ENCODE assay signal across 8 cellular contexts in genomic region chr19:52993342-52994178, GRCh38. TPM values are rescaled to one million over a fixed set of nuclear protein-coding genes. Genes with fewer than 3 reads are reported as not detected.
DNase-seq lines count a peak whose midpoint lies in the region; ATAC-seq and TF ChIP-seq lines count a peak whose summit lies in the region.

No MANE protein-coding gene starts in this region.

- BruUV-seq in PC-3 (replicated peaks; lab: Mats Ljungman, UMichigan): no TSS peak

- no peak for TF ChIP-seq CTCF in GM12875 (IDR thresholded peaks at IDR 0.05; ENCODE audit: borderline replicate concordance, insufficient read depth, low read depth, low read length)
- TF ChIP-seq CTCF in PC-3 (conservative IDR thresholded peaks at IDR 0.05; ENCODE audit: low read depth, low read length): no peak; the same call in 1 of the 2 replicates

- intact Hi-C loops in PC-3 (cut with micrococcal nuclease): loop anchor here (1.0 to 5.0 kb wide), 3 partner anchors 31 to 110 kb away; partner anchors contain the start of genes ZNF160 and ZNF816
- intact Hi-C loops in naive thymus-derived CD4-positive, alpha-beta T cell (cut with micrococcal nuclease): loop anchor here (1.0 to 5.0 kb wide), 9 partner anchors 31 to 340 kb away; partner anchors contain the start of genes ZNF160 (in 2 of the 2), ZNF320 (in 2 of the 2), ZNF816 (in 2 of the 2) and ZNF347 (in 1 of the 2)

- 0 out of 2 replicates have a peak, but pooled peaks cover 2% of the 10 kb centered on the region for H3K36me3 ChIP-seq in PC-3 (ENCODE audit: low read depth, low read length)
- H3K36me3 ChIP-seq in naive thymus-derived CD4-positive, alpha-beta T cell (ENCODE audit: control insufficient read depth in 2 of 3, insufficient read depth in 3 of 3, low read length in 3 of 3): peaks cover 0 to 9% (median 0%) of the 10 kb centered on the region in 3 experiments

- 0 out of 2 replicates have a peak overlapping the region, but pooled peaks have one; percentile 38 for H3K27ac ChIP-seq in PC-3 (ENCODE audit: low read length)
- H3K27ac ChIP-seq in naive thymus-derived CD4-positive, alpha-beta T cell (ENCODE audit: low read depth, low read length): no peak overlapping the region

- no peaks in the 10 kb centered on the region for H3K27me3 ChIP-seq in PC-3 (ENCODE audit: low read length)
- H3K27me3 ChIP-seq in naive thymus-derived CD4-positive, alpha-beta T cell (ENCODE audit: control insufficient read depth in 2 of 2, insufficient read depth in 2 of 2, low read length in 2 of 2): no peaks in the 10 kb centered on the region

- POLR2A ChIA-PET in PC-3 (lab: Charles Lee; ENCODE audit: unreplicated experiment): no interaction called here
- POLR2A ChIA-PET in naive thymus-derived CD4-positive, alpha-beta T cell (lab: Charles Lee): no interaction called here

- H3K4me1 ChIP-seq in PC-3 (ENCODE audit: insufficient read depth, low read length): peaks cover 22% of the 10 kb centered on the region
- peaks cover 0 to 6% of the 10 kb centered on the region in 2 donors for H3K4me1 ChIP-seq in naive thymus-derived CD4-positive, alpha-beta T cell (ENCODE audit: control insufficient read depth in 2 of 2, insufficient read depth in 2 of 2, low read length in 2 of 2)

- no peaks in the 10 kb centered on the region for H3K9me2 ChIP-seq in PC-3 (replicated peaks; ENCODE audit: low read length)

- peak overlapping the region; percentile 66 for H3K9ac ChIP-seq in PC-3 (ENCODE audit: low read length)

- ATAC-seq in PC-3 (peak; percentile 68), GM21723 (IDR thresholded peaks at IDR 0.05; ENCODE audit: unreplicated experiment) (no peak), GM18873 (IDR thresholded peaks at IDR 0.05; ENCODE audit: low FRiP score, unreplicated experiment) (no peak)
- peak; percentile 100 for ATAC-seq in naive thymus-derived CD4-positive, alpha-beta T cell

- H3K9me3 ChIP-seq in PC-3 (ENCODE audit: low read length): peaks cover 5% of the 10 kb centered on the region; the same call in 1 of the 2 replicates
- peaks cover 0 to 7% (median 0%) of the 10 kb centered on the region in 3 experiments for H3K9me3 ChIP-seq in naive thymus-derived CD4-positive, alpha-beta T cell (ENCODE audit: control insufficient read depth in 2 of 3, low read length in 3 of 3)

- peaks cover 8 to 28% (median 14%) of the 10 kb centered on the region in 5 donors for H3K36me3 Mint-ChIP-seq in naive thymus-derived CD4-positive, alpha-beta T cell

- no peaks in the 10 kb centered on the region for H3K79me2 ChIP-seq in PC-3 (ENCODE audit: low read length)

- peaks cover 2 to 76% (median 24%) of the 10 kb centered on the region in 11 donors for H3K9me3 Mint-ChIP-seq in naive thymus-derived CD4-positive, alpha-beta T cell

- H2AFZ ChIP-seq in PC-3 (ENCODE audit: low read length): peak overlapping the region; percentile 83

- peaks cover 8 to 26% (median 14%) of the 10 kb centered on the region in 7 donors for H3K4me1 Mint-ChIP-seq in naive thymus-derived CD4-positive, alpha-beta T cell

- H3F3A ChIP-seq in PC-3 (ENCODE audit: low read length, unreplicated experiment): peaks cover 4% of the 10 kb centered on the region

- H3K27me3 Mint-ChIP-seq in naive thymus-derived CD4-positive, alpha-beta T cell: peaks cover 0 to 23% (median 14%) of the 10 kb centered on the region in 5 donors

- H3K4me2 ChIP-seq in PC-3 (ENCODE audit: low read length): peak overlapping the region; percentile 88

- DNase-seq in PC-3 (peak; percentile 79), fibroblast of gingiva (ENCODE audit: low read depth) (peak; percentile 77)
- DNase-seq in activated T-helper 1 cell treated with anti-CD3 and anti-CD28 coated beads, Interleukin-2, amount 50 U/mL, for 16 hours (ENCODE audit: low read depth in 1 of 2, low spot score in 1 of 2): peak; percentile 55 to 65
- DNase-seq in naive thymus-derived CD4-positive, alpha-beta T cell: peak; percentile 49 to 85 (median 81)
- peak; percentile 65 for DNase-seq in stimulated activated CD8-positive, alpha-beta memory T cell treated with anti-CD3 and anti-CD28 coated beads, Interleukin-7, amount 100 ng/mL, for 24 hours (ENCODE audit: low read depth)

- CTCF ChIA-PET in PC-3 (lab: Charles Lee): interaction anchor here (1.6 kb wide), 1 partner anchor 31 kb away, joined by 4 read pairs; the partner anchor contains the start of gene ZNF816
- CTCF ChIA-PET in naive thymus-derived CD4-positive, alpha-beta T cell (lab: Charles Lee): no interaction called here

- H4K20me1 ChIP-seq in PC-3 (ENCODE audit: low read length): no peaks in the 10 kb centered on the region

- H3K27ac Mint-ChIP-seq in naive thymus-derived CD4-positive, alpha-beta T cell: peak overlapping the region in 5 of 9 donors; percentile 25 to 83 (median 54)

- peak overlapping the region; percentile 56 to 92 (median 86) for H3K4me3 Mint-ChIP-seq in naive thymus-derived CD4-positive, alpha-beta T cell

- H3K4me3 ChIP-seq in GM12875 (ENCODE audit: low read depth, low read length) (peak overlapping the region; percentile 11), PC-3 (ENCODE audit: low read length) (peak overlapping the region; percentile 67)
- peak overlapping the region; percentile 60 for H3K4me3 ChIP-seq in naive thymus-derived CD4-positive, alpha-beta T cell (ENCODE audit: low read length)

RNA-seq across cellular contexts. Expression of gene ERVV-1, which starts 20.2 kb away (rescaled TPM):
- total RNA-seq in PC-3 (2014; rRNA removed): not detected in 2 replicates
- total RNA-seq in naive thymus-derived CD4-positive, alpha-beta T cell: not detected
- not detected for polyA plus RNA-seq in naive thymus-derived CD4-positive, alpha-beta T cell

RNA-seq across cellular contexts. Expression of gene ZNF816, which starts 30.9 kb away (rescaled TPM):
- total RNA-seq in PC-3 (2014; rRNA removed): 7.6 and 10.2 TPM in 2 replicates
- 10 to 100 TPM in 3 of 5 experiments, 1 to 10 TPM in 2; 5.0 to 25.7 (median 11.0) TPM for total RNA-seq in naive thymus-derived CD4-positive, alpha-beta T cell
- polyA plus RNA-seq in naive thymus-derived CD4-positive, alpha-beta T cell: 10 to 100 TPM; 14.0 to 27.7 TPM

RNA-seq across cellular contexts. Expression of gene ERVV-2, which starts 51.0 kb away (rescaled TPM):
- total RNA-seq in PC-3 (2014; rRNA removed): not detected in 2 replicates
- not detected for total RNA-seq in naive thymus-derived CD4-positive, alpha-beta T cell
- polyA plus RNA-seq in naive thymus-derived CD4-positive, alpha-beta T cell: not detected

Comparison
In these comparisons a context has a peak if more than half of its experiments do, and no peak if none do; other contexts are left out.
1. H3K4me3 ChIP-seq: peak in every context shown above with its lines; median percentile 67 in PC-3; 60 in naive thymus-derived CD4-positive, alpha-beta T cell; 11 in GM12875.
2. ATAC-seq: peak in PC-3 (single experiment) and naive thymus-derived CD4-positive, alpha-beta T cell (single experiment); none in GM21723 (single experiment) and GM18873 (single experiment).
3. Peak in every context shown above with its lines, with median percentiles within 50 percentile points of each other: DNase-seq.